ENCODE assay signal across 11 cellular contexts in genomic region chr11:70324354-70325115, GRCh38. TPM values are rescaled to one million over a fixed set of nuclear protein-coding genes. Genes with fewer than 3 reads are reported as not detected.
DNase-seq lines count a peak whose midpoint lies in the region; ATAC-seq, FAIRE-seq and TF ChIP-seq lines count a peak whose summit lies in the region.
"Had no signal": no experiment of that assay in that cellular context is flagged by ENCODE, and none has a peak within 500 bp of the region (broad histone marks: within the 10 kb centered on the region; RNA-seq: fewer than 3 reads in every experiment).

No MANE protein-coding gene starts in this region.

- peak; percentile 71 for DNase-seq in GM10266 (ENCODE audit: extremely low spot score)
- peak; percentile 38 for DNase-seq in astrocyte (ENCODE audit: low read depth)
- no peak for DNase-seq in osteoblast (ENCODE audit: insufficient read length, low spot score, missing footprints)
- no peak for DNase-seq in coronary artery (ENCODE audit: low spot score)
- DNase-seq in effector CD8-positive, alpha-beta T cell (lab: John Stamatoyannopoulos, UW), result no peak
- no peak for DNase-seq in activated gamma-delta T cell (lab: John Stamatoyannopoulos, UW)
- DNase-seq in Karpas-422, result no peak
- DNase-seq: cortex of kidney, NCI-H187 treated with DMSO at 0.1 percent for 48 hours had no signal

- peak overlapping the region; percentile 60 for H3K4me3 Mint-ChIP-seq in astrocyte (ENCODE audit: unreplicated experiment)

- H3K9ac ChIP-seq in astrocyte (ENCODE audit: low read length) (peak overlapping the region; percentile 2), Karpas-422 (ENCODE audit: low read length) (no peak overlapping the region)

- no peak for FAIRE-seq in astrocyte (lab: Jason Lieb, UNC)

- no peaks in the 10 kb centered on the region for H3K9me3 Mint-ChIP-seq in astrocyte (ENCODE audit: unreplicated experiment)

- H3K36me3 Mint-ChIP-seq in astrocyte (ENCODE audit: low read depth, unreplicated experiment), result peaks cover 7% of the 10 kb centered on the region

- peak overlapping the region; percentile 29 for H3K4me2 ChIP-seq in astrocyte (ENCODE audit: low read length)
- no peak overlapping the region for H3K4me2 ChIP-seq in osteoblast (ENCODE audit: insufficient read depth, low read length)
- H3K4me2 ChIP-seq in Karpas-422 (ENCODE audit: low read depth, low read length, poor library complexity, severe bottlenecking), result no peak overlapping the region

- H3K27ac ChIP-seq in astrocyte (ENCODE audit: low read depth, low read length), result peak overlapping the region; percentile 35
- peak overlapping the region; percentile 63 for H3K27ac ChIP-seq in osteoblast (ENCODE audit: low read depth, low read length)
- H3K27ac ChIP-seq in coronary artery, result peak overlapping the region in 1 of 2 donors; percentile 14
- H3K27ac ChIP-seq in Karpas-422 (ENCODE audit: low read length), result no peak overlapping the region
- H3K27ac ChIP-seq: SK-N-MC had no signal

- no peak overlapping the region for H2AFZ ChIP-seq in astrocyte (ENCODE audit: low read depth, low read length)
- H2AFZ ChIP-seq in osteoblast (ENCODE audit: low read length), result no peak overlapping the region
- H2AFZ ChIP-seq in Karpas-422 (ENCODE audit: low read length), result no peak overlapping the region

- peaks cover 11% of the 10 kb centered on the region for H4K20me1 ChIP-seq in astrocyte (ENCODE audit: insufficient read depth, low read length)
- no peaks in the 10 kb centered on the region for H4K20me1 ChIP-seq in osteoblast (ENCODE audit: insufficient read depth, low read length)
- no peaks in the 10 kb centered on the region for H4K20me1 ChIP-seq in Karpas-422 (ENCODE audit: insufficient read depth, low read depth, low read length)

- H3K27me3 ChIP-seq in astrocyte (ENCODE audit: insufficient read depth, low read length), result no peaks in the 10 kb centered on the region
- H3K27me3 ChIP-seq in osteoblast (ENCODE audit: insufficient read depth, low read length), result no peaks in the 10 kb centered on the region
- no peaks in the 10 kb centered on the region for H3K27me3 ChIP-seq in Karpas-422 (ENCODE audit: low read length)

- H3K4me1 Mint-ChIP-seq in astrocyte (ENCODE audit: low read depth, unreplicated experiment), result peaks cover 46% of the 10 kb centered on the region

- peak; percentile 65 for ATAC-seq in GM21526 (IDR thresholded peaks at IDR 0.05; ENCODE audit: low FRiP score, unreplicated experiment)

- no peaks in the 10 kb centered on the region for H3K9me2 ChIP-seq in Karpas-422 (replicated peaks; ENCODE audit: insufficient read depth, low read length)

- H3K9me3 ChIP-seq in astrocyte (ENCODE audit: insufficient read depth, low read depth, low read length) (no peaks in the 10 kb centered on the region), osteoblast (ENCODE audit: low read depth, low read length) (no peaks in the 10 kb centered on the region), Karpas-422 (ENCODE audit: low read length) (no peaks in the 10 kb centered on the region)

- H3K4me3 ChIP-seq in astrocyte (ENCODE audit: insufficient read depth, low read depth, low read length) (no peak overlapping the region), osteoblast (ENCODE audit: insufficient read depth, low read length) (no peak overlapping the region), coronary artery (no peak overlapping the region), Karpas-422 (ENCODE audit: low read length) (no peak overlapping the region)
- H3K4me3 ChIP-seq: SK-N-MC had no signal

- H3K4me1 ChIP-seq in astrocyte (ENCODE audit: insufficient read depth, low read length) (peaks cover 15% of the 10 kb centered on the region), osteoblast (ENCODE audit: insufficient read depth, low read length) (peaks cover 28% of the 10 kb centered on the region), Karpas-422 (ENCODE audit: low read length) (no peaks in the 10 kb centered on the region)

- H3K79me2 ChIP-seq in astrocyte (ENCODE audit: insufficient read depth, low read length) (peaks cover 31% of the 10 kb centered on the region), osteoblast (ENCODE audit: insufficient read depth, low read length) (peaks cover 34% of the 10 kb centered on the region), Karpas-422 (ENCODE audit: low read length) (peaks cover 29% of the 10 kb centered on the region)

- H3K27me3 Mint-ChIP-seq in astrocyte (ENCODE audit: low read depth, unreplicated experiment), result no peaks in the 10 kb centered on the region

- H3K36me3 ChIP-seq in astrocyte (ENCODE audit: insufficient read depth, low read length) (peaks cover 24% of the 10 kb centered on the region), osteoblast (ENCODE audit: insufficient read depth, low read length) (peaks cover 36% of the 10 kb centered on the region), Karpas-422 (ENCODE audit: insufficient read depth, low read length) (peaks cover 11% of the 10 kb centered on the region; the same call in 1 of the 2 replicates)

- no peak for TF ChIP-seq CTCF in GM10266 (IDR thresholded peaks at IDR 0.05; ENCODE audit: control insufficient read depth, insufficient read depth, low read depth, missing control alignments)
- TF ChIP-seq CTCF in astrocyte (IDR thresholded peaks at IDR 0.05; ENCODE audit: insufficient read depth, low read depth, low read length), result no peak
- TF ChIP-seq CTCF in osteoblast (IDR thresholded peaks at IDR 0.05; ENCODE audit: extremely low read depth, low read depth, low read length), result no peak
- no peak for TF ChIP-seq CTCF in coronary artery (IDR thresholded peaks at IDR 0.05)

- peak overlapping the region; percentile 98 for H3K27ac Mint-ChIP-seq in astrocyte (ENCODE audit: unreplicated experiment)

RNA-seq across cellular contexts. Expression of gene PPFIA1, which starts 54.0 kb away (rescaled TPM):
- total RNA-seq in astrocyte (48.0 and 54.7 TPM in 2 replicates), osteoblast (93.7 and 110 TPM in 2 replicates)
- total RNA-seq in Karpas-422 (2014; rRNA removed; shearing (Covaris generic); ENCODE audit: low replicate concordance), result 24.6 and 50.1 TPM in 2 replicates

Comparison
In these comparisons a context has a peak if more than half of its experiments do, and no peak if none do; other contexts are left out.
1. DNase-seq: peak in GM10266 (single experiment) and astrocyte (single experiment); none in osteoblast (single experiment), coronary artery (single experiment), effector CD8-positive, alpha-beta T cell (single experiment), activated gamma-delta T cell (single experiment) and Karpas-422 (single experiment).